9 cellular contexts compared by ENCODE assay signal in the genomic region with DNA sequence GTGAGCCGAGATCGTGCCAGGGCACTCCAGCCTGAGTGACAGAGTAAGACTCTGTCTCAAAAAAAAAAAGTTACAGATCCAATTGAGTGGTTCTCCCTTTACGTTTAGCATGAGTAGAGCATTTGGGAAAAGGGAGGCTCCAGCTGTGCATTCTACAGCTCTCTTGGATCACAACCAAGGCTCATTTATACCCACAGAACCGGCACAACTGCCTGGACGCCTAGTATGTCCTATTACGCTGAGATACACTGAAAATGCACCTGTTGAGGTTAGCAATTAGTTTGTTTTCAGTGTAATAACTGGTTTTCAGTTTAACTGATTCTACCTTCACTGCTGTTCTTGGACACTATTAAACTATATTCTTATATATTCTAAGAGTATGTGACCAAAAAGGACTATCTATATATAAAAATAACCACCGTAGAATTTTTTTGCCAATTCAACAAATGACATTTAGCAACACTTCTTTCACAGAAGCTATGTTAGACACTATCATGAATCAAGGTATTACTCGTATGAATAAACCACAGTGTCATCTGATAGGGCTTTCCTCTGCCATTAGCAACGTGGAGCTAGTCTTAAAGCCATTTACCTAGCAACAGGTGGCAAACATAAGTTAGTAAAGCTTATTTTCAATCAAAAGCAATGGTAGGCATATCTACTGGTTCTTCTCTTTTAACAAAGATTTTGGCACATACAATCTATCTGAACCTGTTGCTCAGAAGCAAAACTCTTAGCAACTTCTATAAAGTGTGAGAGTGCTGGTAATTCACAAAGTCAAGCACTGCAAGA. TPM values are rescaled to one million over a fixed set of nuclear protein-coding genes. Genes with fewer than 3 reads are reported as not detected.
DNase-seq lines count a peak whose midpoint lies in the region; ATAC-seq and TF ChIP-seq lines count a peak whose summit lies in the region.
"Had no signal": no experiment of that assay in that cellular context is flagged by ENCODE, and none has a peak within 500 bp of the region (broad histone marks: within the 10 kb centered on the region; RNA-seq: fewer than 3 reads in every experiment).

No MANE protein-coding gene starts in this region.

- no peak overlapping the region; the same call in 1 of the 2 replicates for H3K9ac ChIP-seq in MM.1S (ENCODE audit: low read length)

- H3K9me2 ChIP-seq in MM.1S (replicated peaks; ENCODE audit: insufficient read depth, low read length): no peaks in the 10 kb centered on the region

- CTCF ChIA-PET in CD4-positive, alpha-beta memory T cell (lab: Charles Lee; ENCODE audit: partially characterized antibody): interaction anchor here (1.3 to 3.3 kb wide), 3 partner anchors 9 to 441 kb away, joined by 3 to 16 read pairs (median 4); no protein-coding TSS in a partner anchor

- POLR2A ChIA-PET in CD4-positive, alpha-beta memory T cell (lab: Charles Lee; ENCODE audit: partially characterized antibody): interaction anchor here (1.5 to 5.1 kb wide), 2 partner anchors 29 to 78 kb away, joined by 6 to 51 read pairs; partner anchors contain the start of genes ABCE1 and ANAPC10

- no peak overlapping the region for H2AFZ ChIP-seq in MM.1S (ENCODE audit: low read length)

- H3K4me3 ChIP-seq in CD4-positive, alpha-beta memory T cell (ENCODE audit: low read length in 2 of 2): peak overlapping the region in 1 of 2 donors; percentile 84
- peak overlapping the region; percentile 81; the same call in 1 of the 2 replicates for H3K4me3 ChIP-seq in MM.1S (ENCODE audit: low read length)

- no peaks in the 10 kb centered on the region; the same call in 1 of the 2 replicates for H4K20me1 ChIP-seq in MM.1S (ENCODE audit: insufficient read depth, low read length)

- H3F3A ChIP-seq in MM.1S (ENCODE audit: insufficient read depth, low read length): peaks cover 18% of the 10 kb centered on the region

- ATAC-seq in central memory CD8-positive, alpha-beta T cell (replicated peaks; ENCODE audit: extremely low read depth, poor library complexity, severe bottlenecking): no peak

- intact Hi-C loops in CD4-positive, alpha-beta memory T cell (cut with micrococcal nuclease): loop anchor here (5.0 to 10.0 kb wide), 3 partner anchors 45 to 760 kb away; partner anchors contain the start of gene ZNF827

- TF ChIP-seq CTCF in MM.1S (IDR thresholded peaks at IDR 0.05; ENCODE audit: low read length): no peak
- TF ChIP-seq CTCF in nephron (IDR thresholded peaks at IDR 0.05; ENCODE audit: unreplicated experiment in 3 of 3): no peak

- H3K9me3 Mint-ChIP-seq in CD4-positive, alpha-beta memory T cell: no peaks in the 10 kb centered on the region
- no peaks in the 10 kb centered on the region for H3K9me3 Mint-ChIP-seq in central memory CD8-positive, alpha-beta T cell
- H3K9me3 Mint-ChIP-seq in nephron: no peaks in the 10 kb centered on the region

- peak in 4 of 5 donors; percentile 8 to 50 (median 22) for DNase-seq in CD4-positive, alpha-beta memory T cell
- DNase-seq in MM.1S: no peak
- DNase-seq in central memory CD8-positive, alpha-beta T cell (ENCODE audit: low spot score in 2 of 2): no peak
- no peak for DNase-seq in stimulated activated CD4-positive, alpha-beta T cell treated with anti-CD3 and anti-CD28 coated beads, Interleukin-4, amount 100 ng/mL, for 4 hours
- no peak for DNase-seq in mesenteric fat pad (ENCODE audit: low spot score)
- DNase-seq in NCI-H1930 (lab: John Stamatoyannopoulos, UW): no peak
- no peak for DNase-seq in HuH-7 (ENCODE audit: low spot score)
- DNase-seq: NCI-H2081 treated with DMSO at 0.1 percent for 48 hours had no signal

- peaks cover 76% of the 10 kb centered on the region for H3K79me2 ChIP-seq in MM.1S (ENCODE audit: low read length)

- no peaks in the 10 kb centered on the region for H3K9me3 ChIP-seq in CD4-positive, alpha-beta memory T cell (ENCODE audit: control insufficient read depth in 1 of 2, low read length in 2 of 2)
- H3K9me3 ChIP-seq in MM.1S (replicated peaks; ENCODE audit: insufficient read depth, low read length): no peaks in the 10 kb centered on the region

- peaks cover 4% of the 10 kb centered on the region for H3K36me3 ChIP-seq in CD4-positive, alpha-beta memory T cell (ENCODE audit: insufficient read depth, low read length)
- peaks cover 8% of the 10 kb centered on the region; the same call in 1 of the 2 replicates for H3K36me3 ChIP-seq in MM.1S (replicated peaks; ENCODE audit: insufficient read depth, low read length)

- peak overlapping the region; percentile 72 for H3K4me2 ChIP-seq in MM.1S (ENCODE audit: low read depth, low read length)

- H3K27me3 ChIP-seq in CD4-positive, alpha-beta memory T cell (ENCODE audit: insufficient read depth, low read length): no peaks in the 10 kb centered on the region
- H3K27me3 ChIP-seq in MM.1S (replicated peaks; ENCODE audit: insufficient read depth, low read length): no peaks in the 10 kb centered on the region

- peak overlapping the region; percentile 41 to 99 (median 97) for H3K27ac Mint-ChIP-seq in CD4-positive, alpha-beta memory T cell
- peak overlapping the region; percentile 93 for H3K27ac Mint-ChIP-seq in central memory CD8-positive, alpha-beta T cell (ENCODE audit: low read depth)
- peak overlapping the region; percentile 94 to 98 (median 98) for H3K27ac Mint-ChIP-seq in nephron

- H3K4me3 Mint-ChIP-seq in CD4-positive, alpha-beta memory T cell: peak overlapping the region; percentile 89 to 98 (median 95)
- H3K4me3 Mint-ChIP-seq in central memory CD8-positive, alpha-beta T cell: peak overlapping the region; percentile 83
- peak overlapping the region; percentile 96 to 100 (median 98) for H3K4me3 Mint-ChIP-seq in nephron

- peaks cover 30 to 67% (median 46%) of the 10 kb centered on the region in 4 donors for H3K4me1 Mint-ChIP-seq in CD4-positive, alpha-beta memory T cell
- H3K4me1 Mint-ChIP-seq in central memory CD8-positive, alpha-beta T cell: peaks cover 49% of the 10 kb centered on the region
- H3K4me1 Mint-ChIP-seq in nephron: peaks cover 31% of the 10 kb centered on the region

- H3K27ac ChIP-seq in CD4-positive, alpha-beta memory T cell (ENCODE audit: low read depth, low read length): peak overlapping the region; percentile 94
- no peak overlapping the region for H3K27ac ChIP-seq in MM.1S (ENCODE audit: low read length)

- peaks cover 56% of the 10 kb centered on the region for H3K4me1 ChIP-seq in CD4-positive, alpha-beta memory T cell (ENCODE audit: insufficient read depth, low read length)
- H3K4me1 ChIP-seq in MM.1S (ENCODE audit: low read length): peaks cover 22% of the 10 kb centered on the region

- peaks cover 17 to 39% of the 10 kb centered on the region in 2 donors for H3K36me3 Mint-ChIP-seq in CD4-positive, alpha-beta memory T cell
- peaks cover 23% of the 10 kb centered on the region for H3K36me3 Mint-ChIP-seq in central memory CD8-positive, alpha-beta T cell (ENCODE audit: insufficient read depth)
- H3K36me3 Mint-ChIP-seq in nephron (ENCODE audit: low read depth): peaks cover 25% of the 10 kb centered on the region

- no peaks in the 10 kb centered on the region for H3K27me3 Mint-ChIP-seq in CD4-positive, alpha-beta memory T cell
- H3K27me3 Mint-ChIP-seq in central memory CD8-positive, alpha-beta T cell: no peaks in the 10 kb centered on the region
- no peaks in the 10 kb centered on the region for H3K27me3 Mint-ChIP-seq in nephron (ENCODE audit: low read depth)

RNA-seq across cellular contexts. Expression of gene OTUD4, which starts 3.6 kb away (rescaled TPM):
- total RNA-seq in CD4-positive, alpha-beta memory T cell: 10 to 100 TPM; 60.1 to 61.3 TPM
- 10 to 100 TPM; 10.2 to 20.7 TPM for polyA plus RNA-seq in CD4-positive, alpha-beta memory T cell
- total RNA-seq in mesenteric fat pad: 35.2 TPM

Comparison
In these comparisons a context has a peak if more than half of its experiments do, and no peak if none do; other contexts are left out.
1. DNase-seq: peak in CD4-positive, alpha-beta memory T cell (4 of 5); none in MM.1S (single experiment), central memory CD8-positive, alpha-beta T cell (0 of 2), stimulated activated CD4-positive, alpha-beta T cell treated with anti-CD3 and anti-CD28 coated beads, Interleukin-4, amount 100 ng/mL, for 4 hours (0 of 2), mesenteric fat pad (single experiment), NCI-H1930 (0 of 2) and HuH-7 (single experiment).
2. Peak in every context shown above with its lines, with median percentiles within 50 percentile points of each other: H3K27ac Mint-ChIP-seq and H3K4me3 Mint-ChIP-seq.